ENCODE assay signal across 9 cellular contexts in genomic region chr13:111436446-111436845, GRCh38.
"Had no signal": no experiment of that assay in that cellular context is flagged by ENCODE, and none has a peak within 500 bp of the region (broad histone marks: within the 10 kb centered on the region; RNA-seq: fewer than 3 reads in every experiment).

No MANE protein-coding gene starts in this region.

- H2AFZ ChIP-seq: GM23248 had no signal

- FAIRE-seq: H54, HepG2 had no signal

- H3K27ac Mint-ChIP-seq: H9, IgD-negative memory B cell had no signal

- H3K4me3 ChIP-seq: GM23248 had no signal

- H3K9me3 Mint-ChIP-seq: IgD-negative memory B cell had no signal

- H3K4me3 Mint-ChIP-seq: H9 had no signal

- H3K4me1 Mint-ChIP-seq: IgD-negative memory B cell had no signal

- H3K27ac ChIP-seq: GM23248, HL-60 had no signal

- DNase-seq: GM23248, GOT3, H9, HCEC 1CT, KBM-7 had no signal

- H3K9ac ChIP-seq: GM23248 had no signal
